Comparison of ENCODE assay signal across 10 cellular contexts in the genomic region with DNA sequence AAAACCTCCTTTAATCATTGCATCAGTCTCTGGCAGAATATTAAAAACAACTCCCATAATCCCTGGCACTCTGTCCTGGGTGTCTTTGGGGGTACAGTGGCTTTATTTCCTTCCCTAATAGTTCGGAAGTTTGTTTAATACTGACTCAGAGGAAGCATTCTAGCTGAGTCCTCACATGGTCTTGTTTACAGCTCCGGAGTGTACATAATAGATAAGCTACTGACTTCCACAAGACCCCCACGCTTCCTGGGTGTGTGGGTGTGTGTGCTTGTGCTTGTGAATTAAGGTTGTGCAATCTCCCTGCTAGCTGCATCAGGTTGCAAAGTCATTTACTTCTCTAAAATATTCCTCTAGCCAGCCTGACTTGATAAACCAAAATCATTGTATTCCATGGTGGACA.
DNase-seq lines count a peak whose midpoint lies in the region; ATAC-seq and TF ChIP-seq lines count a peak whose summit lies in the region.
"Had no signal": no experiment of that assay in that cellular context is flagged by ENCODE, and none has a peak within 500 bp of the region (broad histone marks: within the 10 kb centered on the region; RNA-seq: fewer than 3 reads in every experiment).

No MANE protein-coding gene starts in this region.

- no peaks in the 10 kb centered on the region for H4K20me1 ChIP-seq in osteoblast (ENCODE audit: insufficient read depth, low read length)

- H3K4me1 Mint-ChIP-seq in Calu3 (ENCODE audit: low read depth, unreplicated experiment), result peaks cover 31% of the 10 kb centered on the region

- peak; percentile 61 for DNase-seq in Calu3
- peak; percentile 27 for DNase-seq in RKO (ENCODE audit: low spot score)
- peak; percentile 98 for DNase-seq in fibroblast of pulmonary artery (ENCODE audit: low read depth)
- peak; percentile 37 for DNase-seq in osteoblast (ENCODE audit: insufficient read length, low spot score, missing footprints)
- no peak for DNase-seq in NCI-H510A (lab: John Stamatoyannopoulos, UW)
- DNase-seq: DND-41 had no signal

- CTCF ChIA-PET in Calu3 (lab: Charles Lee), result interaction anchor here (0.7 to 1.3 kb wide), 3 partner anchors 12 to 121 kb away, joined by 3 to 8 read pairs (median 3); no protein-coding TSS in a partner anchor

- peak overlapping the region; percentile 50 for H3K27ac ChIP-seq in osteoblast (ENCODE audit: low read depth, low read length)
- H3K27ac ChIP-seq: SJSA1 had no signal

- H3K36me3 ChIP-seq in osteoblast (ENCODE audit: insufficient read depth, low read length), result no peaks in the 10 kb centered on the region
- H3K36me3 ChIP-seq: SJSA1 had no signal

- no peak overlapping the region for H3K4me3 Mint-ChIP-seq in Calu3 (ENCODE audit: low read depth, unreplicated experiment)

- H2AFZ ChIP-seq in osteoblast (ENCODE audit: low read length), result peak overlapping the region; percentile 57

- H3K36me3 Mint-ChIP-seq in Calu3 (ENCODE audit: insufficient read depth, unreplicated experiment), result no peaks in the 10 kb centered on the region

- H3K27me3 Mint-ChIP-seq in Calu3 (ENCODE audit: unreplicated experiment), result no peaks in the 10 kb centered on the region

- H3K27ac Mint-ChIP-seq in Calu3 (ENCODE audit: unreplicated experiment), result peak overlapping the region; percentile 86

- no peaks in the 10 kb centered on the region for H3K9me3 Mint-ChIP-seq in Calu3 (ENCODE audit: low read depth, unreplicated experiment)

- H3K27me3 ChIP-seq in osteoblast (ENCODE audit: insufficient read depth, low read length), result no peaks in the 10 kb centered on the region
- H3K27me3 ChIP-seq: SJSA1 had no signal

- BruUV-seq in Calu3 (replicated peaks; lab: Mats Ljungman, UMichigan), result no TSS peak

- H3K9me3 ChIP-seq in osteoblast (ENCODE audit: low read depth, low read length), result no peaks in the 10 kb centered on the region
- H3K9me3 ChIP-seq: SJSA1 had no signal

- intact Hi-C loops in Calu3 (cut with micrococcal nuclease; ENCODE audit: unreplicated experiment), result loop anchor here (5.0 kb wide), 1 partner anchor 53 kb away; no protein-coding TSS in a partner anchor

- no peaks in the 10 kb centered on the region for H3K79me2 ChIP-seq in osteoblast (ENCODE audit: insufficient read depth, low read length)

- peak overlapping the region; percentile 48 for H3K4me2 ChIP-seq in osteoblast (ENCODE audit: insufficient read depth, low read length)

- no peak overlapping the region for H3K4me3 ChIP-seq in fibroblast of pulmonary artery (replicated peaks; ENCODE audit: low read depth, low read length)
- no peak overlapping the region for H3K4me3 ChIP-seq in osteoblast (ENCODE audit: insufficient read depth, low read length)
- H3K4me3 ChIP-seq: SJSA1 had no signal

- ATAC-seq in HG03565 (IDR thresholded peaks at IDR 0.05; ENCODE audit: unreplicated experiment), result no peak
- ATAC-seq in HG03108 (IDR thresholded peaks at IDR 0.05; ENCODE audit: unreplicated experiment), result no peak
- no peak for ATAC-seq in GM21825 (IDR thresholded peaks at IDR 0.05; ENCODE audit: unreplicated experiment)

- TF ChIP-seq CTCF in Calu3 (IDR thresholded peaks at IDR 0.05; ENCODE audit: unreplicated experiment) (no peak), fibroblast of pulmonary artery (IDR thresholded peaks at IDR 0.05; ENCODE audit: low read length, missing control alignments) (no peak), osteoblast (IDR thresholded peaks at IDR 0.05; ENCODE audit: extremely low read depth, low read depth, low read length) (no peak)

- H3K4me1 ChIP-seq in osteoblast (ENCODE audit: insufficient read depth, low read length), result peaks cover 26% of the 10 kb centered on the region
